25 cellular contexts compared by ENCODE assay signal in the genomic region with DNA sequence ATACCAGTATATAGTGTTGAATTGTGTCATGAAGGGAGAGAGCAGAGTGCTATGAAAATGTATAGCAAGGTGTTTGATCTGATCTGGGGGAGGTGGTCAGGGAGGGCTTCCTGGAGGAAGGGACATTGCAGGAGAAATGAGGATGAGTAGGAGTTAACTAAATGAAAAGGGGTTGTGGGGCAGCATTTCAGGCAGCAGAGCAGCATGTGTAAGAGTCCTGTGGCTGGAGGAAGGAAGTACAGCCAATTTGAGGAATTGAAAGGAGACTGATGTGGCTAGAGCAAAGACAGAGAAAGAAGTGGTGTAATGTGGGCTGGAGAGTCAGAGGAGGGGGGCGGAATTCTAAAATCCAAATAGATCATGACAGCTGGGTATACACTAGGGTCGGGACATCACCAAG. TPM values are rescaled to one million over a fixed set of nuclear protein-coding genes. Genes with fewer than 3 reads are reported as not detected.
"Had no signal": no experiment of that assay in that cellular context is flagged by ENCODE, and none has a peak within 500 bp of the region (broad histone marks: within the 10 kb centered on the region; RNA-seq: fewer than 3 reads in every experiment).

No MANE protein-coding gene starts in this region.

- H3K4me2 ChIP-seq: hepatocyte had no signal

- H3K9ac ChIP-seq: parathyroid adenoma had no signal

- H3K79me2 ChIP-seq: hepatocyte, parathyroid adenoma had no signal

- H3K9me3 ChIP-seq: left ventricle myocardium inferior, tibial artery had no signal

- H3K4me3 ChIP-seq: hepatocyte, left ventricle myocardium inferior, tibial artery had no signal

- H3K4me1 ChIP-seq: parathyroid adenoma had no signal

- H3K4me3 Mint-ChIP-seq: activated CD8-positive, alpha-beta T cell treated with anti-CD3 and anti-CD28 coated beads, Interleukin-2, amount 10 ng/mL, durations not matched to agents 7 days and 5 days; activated naive CD8-positive, alpha-beta T cell treated with anti-CD3 and anti-CD28 coated beads, Interleukin-2, amount 50 U/mL, for 24 hours; activated T-helper 1 cell treated with anti-CD3 and anti-CD28 coated beads, Interleukin-12 subunit alpha, Interleukin-12 subunit beta, Interleukin-2, Interleukin-4 antibody, amounts not matched to agents 30 ng/mL and 10 ng/mL and 1 ng/mL, durations not matched to agents 14 hours and 24 hours and 36 hours; mesothelial cell of epicardium; naive thymus-derived CD8-positive, alpha-beta T cell; stimulated activated naive CD8-positive, alpha-beta T cell treated with anti-CD3 and anti-CD28 coated beads, Interleukin-15, amount 100 ng/mL, for 72 hours had no signal

- H3K27ac ChIP-seq: hepatocyte, left ventricle myocardium inferior, parathyroid adenoma, tibial artery had no signal

- DNase-seq: activated CD4-positive, alpha-beta T cell treated with anti-CD3 and anti-CD28 coated beads for 1 hour; activated CD4-positive, alpha-beta T cell treated with anti-CD3 and anti-CD28 coated beads, Interleukin-2, amount 50 U/mL, for 1 hour; activated CD8-positive, alpha-beta T cell treated with anti-CD3 and anti-CD28 coated beads, Interleukin-2, amount 10 ng/mL, durations not matched to agents 7 days and 5 days; activated gamma-delta T cell; activated naive CD4-positive, alpha-beta T cell treated with anti-CD3 and anti-CD28 coated beads, Interleukin-2, amount 50 U/mL, for 16 hours; activated naive CD8-positive, alpha-beta T cell treated with anti-CD3 and anti-CD28 coated beads, Interleukin-2, amount 50 U/mL, for 24 hours; cortex of kidney; effector CD4-positive, alpha-beta T cell; foreskin melanocyte; glutamatergic neuron; kidney glomerular epithelial cell; left ventricle myocardium inferior; mammary epithelial cell; naive thymus-derived CD8-positive, alpha-beta T cell; nucleus accumbens; right cardiac atrium; stimulated activated CD4-positive, alpha-beta T cell treated with anti-CD3 and anti-CD28 coated beads, Interleukin-4, amount 100 ng/mL, for 4 hours; stimulated activated naive CD8-positive, alpha-beta T cell treated with anti-CD3 and anti-CD28 coated beads, Interleukin-15, amount 100 ng/mL, for 72 hours; tibial artery had no signal

- H2AFZ ChIP-seq: hepatocyte, parathyroid adenoma had no signal

- FAIRE-seq: urothelium cell line had no signal

- H3K4me1 Mint-ChIP-seq: activated naive CD8-positive, alpha-beta T cell treated with anti-CD3 and anti-CD28 coated beads, Interleukin-2, amount 50 U/mL, for 24 hours; mesothelial cell of epicardium; naive thymus-derived CD8-positive, alpha-beta T cell; stimulated activated naive CD8-positive, alpha-beta T cell treated with anti-CD3 and anti-CD28 coated beads, Interleukin-15, amount 100 ng/mL, for 72 hours had no signal

- H3K27me3 Mint-ChIP-seq: activated naive CD8-positive, alpha-beta T cell treated with anti-CD3 and anti-CD28 coated beads, Interleukin-2, amount 50 U/mL, for 24 hours; stimulated activated naive CD8-positive, alpha-beta T cell treated with anti-CD3 and anti-CD28 coated beads, Interleukin-15, amount 100 ng/mL, for 72 hours had no signal

- H3K27me3 ChIP-seq: hepatocyte, tibial artery had no signal

- H3K27ac Mint-ChIP-seq: activated CD8-positive, alpha-beta T cell treated with anti-CD3 and anti-CD28 coated beads, Interleukin-2, amount 10 ng/mL, durations not matched to agents 7 days and 5 days; activated naive CD8-positive, alpha-beta T cell treated with anti-CD3 and anti-CD28 coated beads, Interleukin-2, amount 50 U/mL, for 24 hours; activated T-helper 1 cell treated with anti-CD3 and anti-CD28 coated beads, Interleukin-12 subunit alpha, Interleukin-12 subunit beta, Interleukin-2, Interleukin-4 antibody, amounts not matched to agents 30 ng/mL and 10 ng/mL and 1 ng/mL, durations not matched to agents 14 hours and 24 hours and 36 hours; mesothelial cell of epicardium; stimulated activated naive CD8-positive, alpha-beta T cell treated with anti-CD3 and anti-CD28 coated beads, Interleukin-15, amount 100 ng/mL, for 72 hours had no signal

- ATAC-seq: activated CD8-positive, alpha-beta T cell treated with anti-CD3 and anti-CD28 coated beads, Interleukin-2, amount 10 ng/mL, durations not matched to agents 7 days and 5 days; activated naive CD8-positive, alpha-beta T cell treated with anti-CD3 and anti-CD28 coated beads, Interleukin-2, amount 50 U/mL, for 24 hours; naive thymus-derived CD8-positive, alpha-beta T cell; right cardiac atrium; stimulated activated naive CD8-positive, alpha-beta T cell treated with anti-CD3 and anti-CD28 coated beads, Interleukin-15, amount 100 ng/mL, for 72 hours had no signal

- H3K9me3 Mint-ChIP-seq: activated naive CD8-positive, alpha-beta T cell treated with anti-CD3 and anti-CD28 coated beads, Interleukin-2, amount 50 U/mL, for 24 hours; activated T-helper 1 cell treated with anti-CD3 and anti-CD28 coated beads, Interleukin-12 subunit alpha, Interleukin-12 subunit beta, Interleukin-2, Interleukin-4 antibody, amounts not matched to agents 30 ng/mL and 10 ng/mL and 1 ng/mL, durations not matched to agents 14 hours and 24 hours and 36 hours; mesothelial cell of epicardium; stimulated activated naive CD8-positive, alpha-beta T cell treated with anti-CD3 and anti-CD28 coated beads, Interleukin-15, amount 100 ng/mL, for 72 hours had no signal

RNA-seq across cellular contexts. Expression of gene SYNDIG1L, which starts 46.6 kb away (rescaled TPM):
- total RNA-seq: activated CD8-positive, alpha-beta T cell treated with anti-CD3 and anti-CD28 coated beads, Interleukin-2, amount 10 ng/mL, durations not matched to agents 7 days and 5 days; activated T-helper 1 cell treated with anti-CD3 and anti-CD28 coated beads, Interleukin-12 subunit alpha, Interleukin-12 subunit beta, Interleukin-2, Interleukin-4 antibody, amounts not matched to agents 30 ng/mL and 10 ng/mL and 1 ng/mL, durations not matched to agents 14 hours and 24 hours and 36 hours; hepatocyte; mammary epithelial cell; pulmonary artery endothelial cell had no signal
- polyA plus RNA-seq: hepatocyte, mammary epithelial cell had no signal
